ENCODE assay signal across 20 cellular contexts in genomic region chr16:882256-882655, GRCh38.
DNase-seq lines count a peak whose midpoint lies in the region; ATAC-seq and TF ChIP-seq lines count a peak whose summit lies in the region.
"Had no signal": no experiment of that assay in that cellular context is flagged by ENCODE, and none has a peak within 500 bp of the region (broad histone marks: within the 10 kb centered on the region; RNA-seq: fewer than 3 reads in every experiment).

No MANE protein-coding gene starts in this region.

- H3K4me1 Mint-ChIP-seq in CD14-positive monocyte: peaks cover 12% of the 10 kb centered on the region
- peaks cover 15% of the 10 kb centered on the region for H3K4me1 Mint-ChIP-seq in stimulated activated memory B cell treated with anti-CD40 and anti-IgM and Interleukin-4, amounts not matched to agents 10 μg/mL and 1 μg/mL and 100 μg/mL, for 72 hours

- ATAC-seq in stimulated activated memory B cell treated with anti-CD40 and anti-IgM and Interleukin-4, amounts not matched to agents 10 μg/mL and 1 μg/mL and 100 μg/mL, for 72 hours: no peak
- ATAC-seq: GM12878, HCT116, HepG2 had no signal

- H3K27me3 ChIP-seq in BLaER1: 0 out of 2 replicates have a peak, but pooled peaks cover 5% of the 10 kb centered on the region
- H3K27me3 ChIP-seq in neuronal stem cell (ENCODE audit: control insufficient read depth in 3 of 3, insufficient read depth in 3 of 3, low read depth in 1 of 3, low read length in 3 of 3): no peaks in the 10 kb centered on the region
- no peaks in the 10 kb centered on the region for H3K27me3 ChIP-seq in spleen (replicated peaks in 1 of 7)

- H3K18ac ChIP-seq in neuronal stem cell (ENCODE audit: low read length): no peak overlapping the region

- H3K9me3 ChIP-seq in BLaER1: peaks cover 30% of the 10 kb centered on the region
- peaks cover 0 to 19% of the 10 kb centered on the region in 2 donors for H3K9me3 ChIP-seq in neuronal stem cell (replicated peaks in 1 of 2; ENCODE audit: control insufficient read depth in 2 of 2, insufficient read depth in 1 of 2, low read depth in 1 of 2, low read length in 2 of 2)
- H3K9me3 ChIP-seq in spleen: peaks cover 9 to 37% (median 31%) of the 10 kb centered on the region in 8 donors

- peaks cover 0 to 8% (median 2%) of the 10 kb centered on the region in 7 donors for H3K9me3 Mint-ChIP-seq in CD14-positive monocyte
- peaks cover 9% of the 10 kb centered on the region for H3K9me3 Mint-ChIP-seq in stimulated activated memory B cell treated with anti-CD40 and anti-IgM and Interleukin-4, amounts not matched to agents 10 μg/mL and 1 μg/mL and 100 μg/mL, for 72 hours
- H3K9me3 Mint-ChIP-seq: IgD-negative memory B cell had no signal

- no peak overlapping the region for H3K4me3 Mint-ChIP-seq in CD14-positive monocyte
- H3K4me3 Mint-ChIP-seq in stimulated activated memory B cell treated with anti-CD40 and anti-IgM and Interleukin-4, amounts not matched to agents 10 μg/mL and 1 μg/mL and 100 μg/mL, for 72 hours: no peak overlapping the region
- H3K4me3 Mint-ChIP-seq: B cell; CD4-positive, alpha-beta memory T cell; HFFc6 had no signal

- no peak overlapping the region for H3K27ac ChIP-seq in BLaER1
- H3K27ac ChIP-seq in neuronal stem cell (replicated peaks; ENCODE audit: low read length): no peak overlapping the region
- H3K27ac ChIP-seq in spleen: no peak overlapping the region
- H3K27ac ChIP-seq: C4-2B had no signal

- peak; percentile 37 for DNase-seq in CD14-positive monocyte (ENCODE audit: low spot score)
- no peak for DNase-seq in neuronal stem cell (ENCODE audit: low spot score)
- no peak for DNase-seq in spleen
- no peak for DNase-seq in HT-29 (ENCODE audit: low spot score)
- DNase-seq in DMS114 treated with DMSO at 0.1 percent for 48 hours (lab: John Stamatoyannopoulos, UW; ENCODE audit: unreplicated experiment): no peak
- DNase-seq: CD4-positive, alpha-beta memory T cell; DMS53; DND-41; EL; GOT3; H7; HFFc6 had no signal

- no peak overlapping the region for H3K23ac ChIP-seq in neuronal stem cell (ENCODE audit: low read depth, low read length, poor library complexity)

- H3K36me3 Mint-ChIP-seq in CD14-positive monocyte: no peaks in the 10 kb centered on the region
- H3K36me3 Mint-ChIP-seq in stimulated activated memory B cell treated with anti-CD40 and anti-IgM and Interleukin-4, amounts not matched to agents 10 μg/mL and 1 μg/mL and 100 μg/mL, for 72 hours: peaks cover 32% of the 10 kb centered on the region

- WGBS in neuronal stem cell (ENCODE audit: extremely low coverage in 2 of 2, insufficient read length in 2 of 2, insufficient replicate concordance in 1 of 2), 2 donors: no CpG with 5 or more reads among the region's 7 CpGs
- 80 to 90% (median 82%) methylated on average over 7 of the region's 7 CpGs for WGBS in spleen, 5 donors

- no peak overlapping the region for H3K4me3 ChIP-seq in BLaER1
- H3K4me3 ChIP-seq in neuronal stem cell (ENCODE audit: low read length in 2 of 2): no peak overlapping the region
- H3K4me3 ChIP-seq in spleen: no peak overlapping the region
- H3K4me3 ChIP-seq: GM12878 had no signal

- H2BK5ac ChIP-seq in neuronal stem cell (ENCODE audit: low read length): peak overlapping the region; percentile 6

- no peak for TF ChIP-seq POLR2A in spleen (IDR thresholded peaks at IDR 0.05)

- no peak overlapping the region for H3K4ac ChIP-seq in neuronal stem cell (ENCODE audit: low read length)

- H2BK15ac ChIP-seq in neuronal stem cell (ENCODE audit: low read length): no peak overlapping the region

- H2BK120ac ChIP-seq in neuronal stem cell (ENCODE audit: low read depth, low read length): no peak overlapping the region

- peak overlapping the region in 1 of 7 donors; percentile 60 for H3K27ac Mint-ChIP-seq in CD14-positive monocyte
- H3K27ac Mint-ChIP-seq in stimulated activated memory B cell treated with anti-CD40 and anti-IgM and Interleukin-4, amounts not matched to agents 10 μg/mL and 1 μg/mL and 100 μg/mL, for 72 hours: peak overlapping the region; percentile 20
- H3K27ac Mint-ChIP-seq: B cell; CD4-positive, alpha-beta memory T cell; HFFc6; IgD-negative memory B cell had no signal

- peaks cover 2 to 3% (median 3%) of the 10 kb centered on the region in 3 donors for H3K27me3 Mint-ChIP-seq in CD14-positive monocyte (ENCODE audit: low read depth in 3 of 3)
- no peaks in the 10 kb centered on the region for H3K27me3 Mint-ChIP-seq in stimulated activated memory B cell treated with anti-CD40 and anti-IgM and Interleukin-4, amounts not matched to agents 10 μg/mL and 1 μg/mL and 100 μg/mL, for 72 hours
- H3K27me3 Mint-ChIP-seq: B cell; CD4-positive, alpha-beta memory T cell; IgD-negative memory B cell had no signal

- no peak overlapping the region for H3K14ac ChIP-seq in neuronal stem cell (ENCODE audit: low read length)

- H4K91ac ChIP-seq in neuronal stem cell (ENCODE audit: low read depth, low read length, poor library complexity): no peak overlapping the region

- no peak overlapping the region for H4K8ac ChIP-seq in neuronal stem cell (ENCODE audit: low read depth, low read length)

- intact Hi-C loops in CD14-positive monocyte (cut with micrococcal nuclease) (no loop called here), spleen (cut with DNase I; ENCODE audit: low total_unique reads) (no loop called here)

- no peak overlapping the region for H3K9ac ChIP-seq in BLaER1
- no peak overlapping the region for H3K9ac ChIP-seq in neuronal stem cell (ENCODE audit: low read depth, low read length, poor library complexity)

- no peaks in the 10 kb centered on the region for H3K79me1 ChIP-seq in neuronal stem cell (ENCODE audit: low read depth, low read length)

- H3K4me2 ChIP-seq in BLaER1 (peak overlapping the region; percentile 94; the same call in 1 of the 2 replicates), neuronal stem cell (ENCODE audit: insufficient read depth, low read length, poor library complexity, severe bottlenecking) (peak overlapping the region; percentile 18)

- H3K36me3 ChIP-seq in BLaER1 (peaks cover 7% of the 10 kb centered on the region), neuronal stem cell (replicated peaks in 1 of 2; ENCODE audit: control insufficient read depth in 2 of 2, insufficient read depth in 2 of 2, low read length in 2 of 2) (no peaks in the 10 kb centered on the region), spleen (peaks cover 0 to 28% (median 5%) of the 10 kb centered on the region in 6 donors)

- H4K20me1 ChIP-seq in BLaER1: peaks cover 28% of the 10 kb centered on the region

- H3K4me1 ChIP-seq in BLaER1: peaks cover 52% of the 10 kb centered on the region
- peaks cover 0 to 7% of the 10 kb centered on the region in 2 donors for H3K4me1 ChIP-seq in neuronal stem cell (ENCODE audit: control insufficient read depth in 2 of 2, insufficient read depth in 1 of 2, low read depth in 1 of 2, low read length in 2 of 2)
- H3K4me1 ChIP-seq in spleen: peaks cover 0 to 14% (median 2%) of the 10 kb centered on the region in 6 donors

- no peak overlapping the region for H2AFZ ChIP-seq in neuronal stem cell (ENCODE audit: low read length)

- H2AK5ac ChIP-seq in neuronal stem cell (ENCODE audit: low read depth, low read length): no peak overlapping the region

- no peak overlapping the region for H2BK12ac ChIP-seq in neuronal stem cell (ENCODE audit: low read length)

- no peak for TF ChIP-seq CTCF in CD14-positive monocyte (IDR thresholded peaks at IDR 0.05)
- TF ChIP-seq CTCF in spleen (IDR thresholded peaks at IDR 0.05 in 8 of 11, conservative IDR thresholded peaks at IDR 0.05 in 3 of 11): no peak
